ENCODE assay signal across 1 cellular context in genomic region chr17:76493505-76494167, GRCh38.
TF ChIP-seq lines count a peak whose summit lies in the region.

No MANE protein-coding gene starts in this region.

TF ChIP-seq in WTC11, 78 proteins besides CTCF, POLR2A, EP300 and RAD21 (continued from another document):
- TF ChIP-seq MYBL2 (CRISPR knock-in tag; IDR thresholded peaks at IDR 0.05) (no peak), USF2 (CRISPR knock-in tag; IDR thresholded peaks at IDR 0.05) (no peak), ZBTB43 (CRISPR knock-in tag; IDR thresholded peaks at IDR 0.05) (no peak), CREB1 (CRISPR knock-in tag; IDR thresholded peaks at IDR 0.05) (no peak), ZNF317 (CRISPR knock-in tag; IDR thresholded peaks at IDR 0.05; ENCODE audit: borderline replicate concordance, low read depth) (no peak)
